ENCODE assay signal across 2 cellular contexts in genomic region chr1:155017946-155018316, GRCh38.
TF ChIP-seq lines count a peak whose summit lies in the region.

No MANE protein-coding gene starts in this region.

TF ChIP-seq in H1, 55 proteins besides CTCF, POLR2A, EP300 and RAD21:
- no peak for TF ChIP-seq ATF3 (IDR thresholded peaks at IDR 0.05; ENCODE audit: insufficient read depth, low read depth, low read length)
- TF ChIP-seq TBP (IDR thresholded peaks at IDR 0.05; ENCODE audit: low read depth, low read length): no peak
- no peak for TF ChIP-seq TEAD4 (IDR thresholded peaks at IDR 0.05; ENCODE audit: low read depth, low read length)

TF ChIP-seq in SK-N-SH treated with all-trans-retinoic acid at 6 μM for 48 hours, 23 proteins besides CTCF, POLR2A, EP300 and RAD21:
- TF ChIP-seq ZNF70 (CRISPR knock-in tag; IDR thresholded peaks at IDR 0.05) (no peak), OSR1 (CRISPR knock-in tag; IDR thresholded peaks at IDR 0.05) (no peak), CSDC2 (CRISPR knock-in tag; IDR thresholded peaks at IDR 0.05) (no peak), TCF4 (CRISPR knock-in tag; IDR thresholded peaks at IDR 0.05; ENCODE audit: borderline replicate concordance) (no peak), ZFP30 (CRISPR knock-in tag; IDR thresholded peaks at IDR 0.05) (no peak), PATZ1 (CRISPR knock-in tag; IDR thresholded peaks at IDR 0.05; ENCODE audit: borderline replicate concordance) (no peak), ZC3H10 (CRISPR knock-in tag; IDR thresholded peaks at IDR 0.05) (no peak), BACH2 (CRISPR knock-in tag; IDR thresholded peaks at IDR 0.05; ENCODE audit: borderline replicate concordance) (no peak), GLIS3 (CRISPR knock-in tag; IDR thresholded peaks at IDR 0.05) (no peak), ZNF8 (CRISPR knock-in tag; IDR thresholded peaks at IDR 0.05) (no peak), ZFP3 (CRISPR knock-in tag; IDR thresholded peaks at IDR 0.05) (no peak), ARNTL (CRISPR knock-in tag; IDR thresholded peaks at IDR 0.05; ENCODE audit: borderline replicate concordance, low read depth) (no peak), RARB (CRISPR knock-in tag; IDR thresholded peaks at IDR 0.05) (no peak), ESRRG (CRISPR knock-in tag; IDR thresholded peaks at IDR 0.05) (no peak), PPARA (CRISPR knock-in tag; IDR thresholded peaks at IDR 0.05; ENCODE audit: borderline replicate concordance) (no peak), TSHZ2 (CRISPR knock-in tag; IDR thresholded peaks at IDR 0.05) (no peak)
